8 cellular contexts compared by ENCODE assay signal in the genomic region with DNA sequence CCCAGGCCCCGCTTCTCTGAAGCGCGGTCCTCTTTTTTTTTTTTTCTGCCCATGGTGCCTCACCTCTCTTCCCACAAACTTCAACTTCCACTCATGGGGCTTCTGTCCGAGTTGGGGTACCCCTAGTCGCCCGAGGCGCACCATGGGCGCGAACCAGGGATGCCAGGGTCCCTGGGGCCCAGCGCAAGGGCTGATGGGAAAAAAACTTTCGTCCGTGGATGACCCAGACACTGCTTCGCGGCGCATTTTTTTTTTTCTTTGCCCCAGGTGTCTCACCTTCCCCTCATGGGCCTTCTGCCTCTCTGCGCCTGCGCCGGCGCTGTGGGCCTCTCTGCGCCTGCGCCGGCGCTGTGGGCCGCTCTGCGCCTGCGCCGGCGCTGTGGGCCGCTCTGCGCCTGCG.
DNase-seq lines count a peak whose midpoint lies in the region; ATAC-seq and TF ChIP-seq lines count a peak whose summit lies in the region.
"Not testable (repeated sequence)": the region's sequence is repeated elsewhere in the genome, so short reads cannot be mapped to it uniquely, and the experiment has no call there.

No MANE protein-coding gene starts in this region.

- not testable (repeated sequence) for ATAC-seq in activated CD8-positive, alpha-beta memory T cell treated with anti-CD3 and anti-CD28 coated beads, Interleukin-2, amount 10 ng/mL, durations not matched to agents 7 days and 5 days

- intact Hi-C loops in tibial artery (cut with DNase I; ENCODE audit: low total_unique reads) = not testable (repeated sequence)

- not testable (repeated sequence) for H3K27me3 ChIP-seq in AG04450 (ENCODE audit: control insufficient read depth, insufficient read depth, low read length); tibial artery

- CTCF ChIA-PET in AG04450 (lab: Charles Lee) = interaction anchor here (0.7 kb wide), 1 partner anchor 50 kb away, joined by 4 read pairs; no protein-coding TSS in a partner anchor
- CTCF ChIA-PET in activated CD8-positive, alpha-beta memory T cell treated with anti-CD3 and anti-CD28 coated beads, Interleukin-2, amount 10 ng/mL, durations not matched to agents 7 days and 5 days (lab: Charles Lee) = not testable (repeated sequence)

- H3K27ac Mint-ChIP-seq in activated CD8-positive, alpha-beta memory T cell treated with anti-CD3 and anti-CD28 coated beads, Interleukin-2, amount 10 ng/mL, durations not matched to agents 7 days and 5 days = peak overlapping the region; percentile 62
- H3K27ac Mint-ChIP-seq in activated naive CD8-positive, alpha-beta T cell treated with anti-CD3 and anti-CD28 coated beads for 36 hours = peak overlapping the region; percentile 65
- not testable (repeated sequence) for H3K27ac Mint-ChIP-seq in osteocyte (ENCODE audit: unreplicated experiment)

- POLR2A ChIA-PET in AG04450 (lab: Yijun Ruan, JAX) = not testable (repeated sequence)

- H3K4me3 ChIP-seq in AG04450 (ENCODE audit: low read depth, low read length) = peak overlapping the region; percentile 49
- H3K4me3 ChIP-seq in GM12875 (ENCODE audit: low read depth, low read length) = peak overlapping the region; percentile 39
- H3K4me3 ChIP-seq in fibroblast of villous mesenchyme (ENCODE audit: low read depth, low read length) = peak overlapping the region; percentile 73
- peak overlapping the region; percentile 35 to 44 for H3K4me3 ChIP-seq in tibial artery

- H3K4me3 Mint-ChIP-seq in activated CD8-positive, alpha-beta memory T cell treated with anti-CD3 and anti-CD28 coated beads, Interleukin-2, amount 10 ng/mL, durations not matched to agents 7 days and 5 days = peak overlapping the region; percentile 60
- peak overlapping the region; percentile 76 for H3K4me3 Mint-ChIP-seq in activated naive CD8-positive, alpha-beta T cell treated with anti-CD3 and anti-CD28 coated beads for 36 hours
- not testable (repeated sequence) for H3K4me3 Mint-ChIP-seq in osteocyte (ENCODE audit: unreplicated experiment)

- H3K4me1 ChIP-seq in tibial artery = not testable (repeated sequence)

- not testable (repeated sequence) for H3K4me1 Mint-ChIP-seq in activated CD8-positive, alpha-beta memory T cell treated with anti-CD3 and anti-CD28 coated beads, Interleukin-2, amount 10 ng/mL, durations not matched to agents 7 days and 5 days; activated naive CD8-positive, alpha-beta T cell treated with anti-CD3 and anti-CD28 coated beads for 36 hours; osteocyte (ENCODE audit: unreplicated experiment)

- H3K27me3 Mint-ChIP-seq in activated CD8-positive, alpha-beta memory T cell treated with anti-CD3 and anti-CD28 coated beads, Interleukin-2, amount 10 ng/mL, durations not matched to agents 7 days and 5 days; activated naive CD8-positive, alpha-beta T cell treated with anti-CD3 and anti-CD28 coated beads for 36 hours; osteocyte (ENCODE audit: unreplicated experiment): not testable (repeated sequence)

- not testable (repeated sequence) for H3K27ac ChIP-seq in AG04450 (ENCODE audit: low read depth, low read length); tibial artery

- H3K36me3 ChIP-seq in tibial artery = not testable (repeated sequence)

- H3K36me3 Mint-ChIP-seq in activated CD8-positive, alpha-beta memory T cell treated with anti-CD3 and anti-CD28 coated beads, Interleukin-2, amount 10 ng/mL, durations not matched to agents 7 days and 5 days; activated naive CD8-positive, alpha-beta T cell treated with anti-CD3 and anti-CD28 coated beads for 36 hours; osteocyte (ENCODE audit: unreplicated experiment): not testable (repeated sequence)

- not testable (repeated sequence) for DNase-seq in AG04450 (ENCODE audit: low read depth, low spot score); activated CD8-positive, alpha-beta memory T cell treated with anti-CD3 and anti-CD28 coated beads, Interleukin-2, amount 10 ng/mL, durations not matched to agents 7 days and 5 days; activated naive CD8-positive, alpha-beta T cell treated with anti-CD3 and anti-CD28 coated beads for 36 hours; fibroblast of villous mesenchyme (ENCODE audit: low read depth); tibial artery
- peak; percentile 47 for DNase-seq in SK-N-DZ (ENCODE audit: low spot score)
- DNase-seq in osteocyte (ENCODE audit: extremely low spot score, unreplicated experiment) = peak; percentile 85

- H3K9me3 Mint-ChIP-seq in activated CD8-positive, alpha-beta memory T cell treated with anti-CD3 and anti-CD28 coated beads, Interleukin-2, amount 10 ng/mL, durations not matched to agents 7 days and 5 days (ENCODE audit: low read depth); activated naive CD8-positive, alpha-beta T cell treated with anti-CD3 and anti-CD28 coated beads for 36 hours: not testable (repeated sequence)
- H3K9me3 Mint-ChIP-seq in osteocyte (ENCODE audit: unreplicated experiment) = peaks cover 22% of the 10 kb centered on the region

- H3K9me3 ChIP-seq in AG04450 (ENCODE audit: control insufficient read depth, insufficient read depth, low read length) = peaks cover 45% of the 10 kb centered on the region
- not testable (repeated sequence) for H3K9me3 ChIP-seq in tibial artery

- not testable (repeated sequence) for TF ChIP-seq CTCF in AG04450 (IDR thresholded peaks at IDR 0.05; ENCODE audit: low read depth, low read length); GM12875 (IDR thresholded peaks at IDR 0.05; ENCODE audit: borderline replicate concordance, insufficient read depth, low read depth, low read length); fibroblast of villous mesenchyme (IDR thresholded peaks at IDR 0.05; ENCODE audit: insufficient read depth, low read depth, low read length); osteocyte (IDR thresholded peaks at IDR 0.05); tibial artery (IDR thresholded peaks at IDR 0.05)
